ENCODE assay signal across 9 cellular contexts in genomic region chr12:13100882-13101769, GRCh38. TPM values are rescaled to one million over a fixed set of nuclear protein-coding genes. Genes with fewer than 3 reads are reported as not detected.
DNase-seq lines count a peak whose midpoint lies in the region; ATAC-seq, FAIRE-seq and TF ChIP-seq lines count a peak whose summit lies in the region.
"Had no signal": no experiment of that assay in that cellular context is flagged by ENCODE, and none has a peak within 500 bp of the region (broad histone marks: within the 10 kb centered on the region; RNA-seq: fewer than 3 reads in every experiment).

No MANE protein-coding gene starts in this region.

- no peaks in the 10 kb centered on the region for H3K79me2 ChIP-seq in HepG2 (ENCODE audit: insufficient read depth, low read length)

- DNase-seq in AG09309 (ENCODE audit: low read depth), result peak; percentile 74
- peak; percentile 82 for DNase-seq in NCI-H226
- DNase-seq in activated CD4-positive, alpha-beta T cell treated with anti-CD3 and anti-CD28 coated beads, Interleukin-2, amount 10 ng/mL, durations not matched to agents 7 days and 5 days, result peak; percentile 93
- peak; percentile 81 for DNase-seq in dedifferentiated amniotic fluid mesenchymal stem cell (ENCODE audit: extremely low spot score)
- peak; percentile 47 for DNase-seq in HepG2 (ENCODE audit: low spot score)
- DNase-seq in stimulated activated CD4-positive, alpha-beta T cell treated with anti-CD3 and anti-CD28 coated beads, Interleukin-2, amount 100 ng/mL, for 48 hours, result peak; percentile 75 to 78

- FAIRE-seq in HepG2 (lab: Jason Lieb, UNC), result no peak

- no peaks in the 10 kb centered on the region for H3K36me3 Mint-ChIP-seq in activated CD4-positive, alpha-beta T cell treated with anti-CD3 and anti-CD28 coated beads, Interleukin-2, amount 10 ng/mL, durations not matched to agents 7 days and 5 days (ENCODE audit: low read depth)

- H3K4me2 ChIP-seq in HepG2 (ENCODE audit: low read depth, low read length), result peak overlapping the region; percentile 81

- 29% methylated on average over 14 of the region's 79 CpGs for WGBS in HepG2 (ENCODE audit: low lambda C conversion rate)

- intact Hi-C loops in HepG2 (cut with micrococcal nuclease; ENCODE audit: unreplicated experiment), result loop anchor here (5.0 to 10.0 kb wide), 2 partner anchors 99 to 176 kb away; partner anchors contain the start of gene HEBP1

- peak overlapping the region; percentile 86 for H3K27ac Mint-ChIP-seq in activated CD4-positive, alpha-beta T cell treated with anti-CD3 and anti-CD28 coated beads, Interleukin-2, amount 10 ng/mL, durations not matched to agents 7 days and 5 days

- ATAC-seq in GM18870 (IDR thresholded peaks at IDR 0.05; ENCODE audit: unreplicated experiment) (peak; percentile 63), HG03135 (IDR thresholded peaks at IDR 0.05; ENCODE audit: unreplicated experiment) (peak; percentile 75), HepG2 (peak; percentile 90)

- peaks cover 56% of the 10 kb centered on the region for H3K4me1 Mint-ChIP-seq in activated CD4-positive, alpha-beta T cell treated with anti-CD3 and anti-CD28 coated beads, Interleukin-2, amount 10 ng/mL, durations not matched to agents 7 days and 5 days

- H3K27me3 Mint-ChIP-seq in activated CD4-positive, alpha-beta T cell treated with anti-CD3 and anti-CD28 coated beads, Interleukin-2, amount 10 ng/mL, durations not matched to agents 7 days and 5 days, result no peaks in the 10 kb centered on the region

- CTCF ChIA-PET in activated CD4-positive, alpha-beta T cell treated with anti-CD3 and anti-CD28 coated beads, Interleukin-2, amount 10 ng/mL, durations not matched to agents 7 days and 5 days (lab: Charles Lee), result interaction anchor here (1.0 to 2.5 kb wide), 4 partner anchors 14 to 111 kb away, joined by 3 to 17 read pairs (median 8); no protein-coding TSS in a partner anchor
- CTCF ChIA-PET in HepG2 (lab: Yijun Ruan, JAX; ENCODE audit: low intra/inter-chr PET ratio, low total read pairs), result interaction anchor here (1.7 kb wide), 1 partner anchor 111 kb away, joined by 5 read pairs; no protein-coding TSS in a partner anchor

- TF ChIP-seq EP300 in HepG2 (IDR thresholded peaks at IDR 0.05; ENCODE audit: low read depth in 2 of 2, low read length in 2 of 2), result no peak
- TF ChIP-seq EP300 in HepG2 (CRISPR knock-in tag; IDR thresholded peaks at IDR 0.05; ENCODE audit: borderline replicate concordance), result no peak

- no peaks in the 10 kb centered on the region for H3K9me3 ChIP-seq in HepG2 (ENCODE audit: low read length)

- in situ Hi-C loops in HepG2 (cut with HindIII; ENCODE audit: extremely low pct_ligation_motif_present, low pct_unique_long_range_greater_than_20kb), result no loop called here

- POLR2A ChIA-PET in activated CD4-positive, alpha-beta T cell treated with anti-CD3 and anti-CD28 coated beads, Interleukin-2, amount 10 ng/mL, durations not matched to agents 7 days and 5 days (lab: Charles Lee), result no interaction called here
- POLR2A ChIA-PET in HepG2 (lab: Yijun Ruan, JAX), result no interaction called here

- no peak overlapping the region for H2AFZ ChIP-seq in HepG2 (ENCODE audit: low read length)

- H3K36me3 ChIP-seq in HepG2 (replicated peaks in 1 of 2; ENCODE audit: control insufficient read depth in 1 of 2, insufficient read depth in 2 of 2, low read length in 2 of 2), result no peaks in the 10 kb centered on the region

- peak overlapping the region; percentile 72 for H3K9ac ChIP-seq in HepG2 (ENCODE audit: insufficient read depth, low read depth, low read length)

- no TSS peak for BruUV-seq in HepG2 (replicated peaks; lab: Mats Ljungman, UMichigan)

- H3K27me3 ChIP-seq in HepG2 (ENCODE audit: control insufficient read depth in 1 of 2, insufficient read depth in 2 of 2, low read length in 2 of 2), result peaks cover 0 to 42% of the 10 kb centered on the region in 2 experiments; a peak in 3 of 5 replicates

- no peak overlapping the region for H3K27ac ChIP-seq in HepG2 (ENCODE audit: extremely low read length, insufficient read depth, low read length)

- H3K4me1 ChIP-seq in HepG2 (ENCODE audit: insufficient read depth, low read length), result peaks cover 40% of the 10 kb centered on the region

- TF ChIP-seq POLR2A in HepG2 (IDR thresholded peaks at IDR 0.05; ENCODE audit: insufficient read depth in 1 of 2, low read depth in 2 of 2, low read length in 2 of 2), result no peak

- 0 out of 2 replicates have a peak, but pooled peaks have one; percentile 19 for TF ChIP-seq RAD21 in HepG2 (CRISPR knock-in tag; IDR thresholded peaks at IDR 0.05)

- no peaks in the 10 kb centered on the region for H4K20me1 ChIP-seq in HepG2 (ENCODE audit: insufficient read depth, low read length)

- TF ChIP-seq CTCF in AG09309 (IDR thresholded peaks at IDR 0.05; ENCODE audit: control insufficient read depth, insufficient read depth, low read depth, low read length, missing control alignments) (no peak), HepG2 (CRISPR knock-in tag; IDR thresholded peaks at IDR 0.05) (no peak)

- H3K4me3 ChIP-seq in AG09309 (ENCODE audit: control insufficient read depth, low read depth, low read length), result peak overlapping the region; percentile 37
- H3K4me3 ChIP-seq in HepG2 (replicated peaks in 1 of 3; ENCODE audit: insufficient read depth in 1 of 3, low read depth in 2 of 3, low read length in 3 of 3), result peak overlapping the region; percentile 63 to 82 (median 69)

- peak overlapping the region; percentile 72 for H3K4me3 Mint-ChIP-seq in activated CD4-positive, alpha-beta T cell treated with anti-CD3 and anti-CD28 coated beads, Interleukin-2, amount 10 ng/mL, durations not matched to agents 7 days and 5 days

- no peaks in the 10 kb centered on the region for H3K9me3 Mint-ChIP-seq in activated CD4-positive, alpha-beta T cell treated with anti-CD3 and anti-CD28 coated beads, Interleukin-2, amount 10 ng/mL, durations not matched to agents 7 days and 5 days

TF ChIP-seq in HepG2, 621 proteins besides CTCF, POLR2A, EP300 and RAD21 (continues in another document):
- TF ChIP-seq SP4 (CRISPR knock-in tag; IDR thresholded peaks at IDR 0.05) (peak; percentile 39; the same call in 1 of the 2 replicates), CREM (IDR thresholded peaks at IDR 0.05) (no peak), CREM (CRISPR knock-in tag; IDR thresholded peaks at IDR 0.05) (no peak), ZNF296 (CRISPR knock-in tag; conservative IDR thresholded peaks at IDR 0.05) (no peak), PAWR (CRISPR knock-in tag; IDR thresholded peaks at IDR 0.05; ENCODE audit: borderline replicate concordance) (no peak), RBM39 (IDR thresholded peaks at IDR 0.05; ENCODE audit: low read depth, low read length, poor library complexity, severe bottlenecking) (no peak), AGO2 (optimal IDR thresholded peaks at IDR 0.05; ENCODE audit: low read depth, low read length) (no peak)

RNA-seq across cellular contexts. Expression of gene GSG1, which starts 2.3 kb away (rescaled TPM):
- total RNA-seq in activated CD4-positive, alpha-beta T cell treated with anti-CD3 and anti-CD28 coated beads, Interleukin-2, amount 10 ng/mL, durations not matched to agents 7 days and 5 days, result not detected
- total RNA-seq in HepG2 (2016; rRNA removed; fragmentation: Illumina TruSeq; extraction: Trizol), result not detected in 2 replicates
- total RNA-seq in HepG2 (2016; cell fraction: cytosol; rRNA removed; fragmentation: Illumina TruSeq; extraction: Trizol; ENCODE audit: low read depth), result not detected in 2 replicates
- not detected in 2 replicates for total RNA-seq in HepG2 (2016; cell fraction: insoluble cytoplasmic fraction; rRNA removed; fragmentation: Illumina TruSeq; extraction: Trizol)
- total RNA-seq in HepG2 (2016; cell fraction: membrane; rRNA removed; fragmentation: Illumina TruSeq; extraction: Trizol), result not detected in 2 replicates
- not detected in 2 replicates for total RNA-seq in HepG2 (2016; cell fraction: nucleus; rRNA removed; fragmentation: Illumina TruSeq; extraction: Trizol)
- polyA plus RNA-seq in HepG2 (2011; rRNA removed), result not detected in 2 replicates
- not detected in 2 replicates for polyA plus RNA-seq in HepG2 (2011; cell fraction: cytosol; rRNA removed)
- polyA plus RNA-seq in HepG2 (2011; cell fraction: nucleus; rRNA removed), result not detected in 2 replicates
- polyA plus RNA-seq in HepG2 (2012), result not detected in 2 replicates
- polyA plus RNA-seq in HepG2 (2016; cell fraction: cytosol; fragmentation: Illumina TruSeq; extraction: Trizol; ENCODE audit: low read depth), result not detected in 2 replicates
- polyA plus RNA-seq in HepG2 (2016; cell fraction: insoluble cytoplasmic fraction; fragmentation: Illumina TruSeq; extraction: Trizol; ENCODE audit: low read depth), result not detected in 2 replicates
- polyA plus RNA-seq in HepG2 (2016; cell fraction: membrane; fragmentation: Illumina TruSeq; extraction: Trizol; ENCODE audit: low read depth), result not detected in 2 replicates
- polyA plus RNA-seq in HepG2 (2016; cell fraction: nucleus; fragmentation: Illumina TruSeq; extraction: Trizol; ENCODE audit: insufficient read depth, low read depth), result not detected in 2 replicates
- 0.26 TPM in 1 of 2 replicates, not detected in the other for polyA minus RNA-seq in HepG2 (2011; rRNA and poly(A)+ RNA removed; ENCODE audit: low replicate concordance)
- not detected in 2 replicates for polyA minus RNA-seq in HepG2 (2011; cell fraction: cytosol; rRNA and poly(A)+ RNA removed)
- not detected in 2 replicates for polyA minus RNA-seq in HepG2 (2011; cell fraction: nucleus; rRNA and poly(A)+ RNA removed)
- total RNA-seq: T-helper 2 cell treated with Interferon-gamma antibody and Interleukin-4, amounts not matched to agents 100 ng/mL and 5 ng/mL, for 36 hours had no signal

RNA-seq across cellular contexts. Expression of gene FAM234B, which starts 56.9 kb away (rescaled TPM):
- total RNA-seq in activated CD4-positive, alpha-beta T cell treated with anti-CD3 and anti-CD28 coated beads, Interleukin-2, amount 10 ng/mL, durations not matched to agents 7 days and 5 days, result 1 to 10 TPM; 3.9 to 4.4 TPM
- total RNA-seq in HepG2 (2016; rRNA removed; fragmentation: Illumina TruSeq; extraction: Trizol), result 4.2 and 7.8 TPM in 2 replicates
- 0.81 and 1.1 TPM in 2 replicates for total RNA-seq in HepG2 (2016; cell fraction: cytosol; rRNA removed; fragmentation: Illumina TruSeq; extraction: Trizol; ENCODE audit: low read depth)
- 4.7 and 7.7 TPM in 2 replicates for total RNA-seq in HepG2 (2016; cell fraction: insoluble cytoplasmic fraction; rRNA removed; fragmentation: Illumina TruSeq; extraction: Trizol)
- 2.1 and 2.3 TPM in 2 replicates for total RNA-seq in HepG2 (2016; cell fraction: membrane; rRNA removed; fragmentation: Illumina TruSeq; extraction: Trizol)
- 7.5 and 9.0 TPM in 2 replicates for total RNA-seq in HepG2 (2016; cell fraction: nucleus; rRNA removed; fragmentation: Illumina TruSeq; extraction: Trizol)
- polyA plus RNA-seq in HepG2 (2011; rRNA removed), result 10.3 and 13.8 TPM in 2 replicates
- polyA plus RNA-seq in HepG2 (2011; cell fraction: cytosol; rRNA removed), result 8.2 and 8.5 TPM in 2 replicates
- polyA plus RNA-seq in HepG2 (2011; cell fraction: nucleus; rRNA removed), result 5.0 and 5.6 TPM in 2 replicates
- 6.4 and 6.6 TPM in 2 replicates for polyA plus RNA-seq in HepG2 (2012)
- polyA plus RNA-seq in HepG2 (2016; cell fraction: cytosol; fragmentation: Illumina TruSeq; extraction: Trizol; ENCODE audit: low read depth), result 0.17 and 0.25 TPM in 2 replicates
- polyA plus RNA-seq in HepG2 (2016; cell fraction: insoluble cytoplasmic fraction; fragmentation: Illumina TruSeq; extraction: Trizol; ENCODE audit: low read depth), result 1.9 and 2.1 TPM in 2 replicates
- polyA plus RNA-seq in HepG2 (2016; cell fraction: membrane; fragmentation: Illumina TruSeq; extraction: Trizol; ENCODE audit: low read depth), result 0.42 and 0.52 TPM in 2 replicates
- 5.1 and 6.7 TPM in 2 replicates for polyA plus RNA-seq in HepG2 (2016; cell fraction: nucleus; fragmentation: Illumina TruSeq; extraction: Trizol; ENCODE audit: insufficient read depth, low read depth)
- 17.2 and 40.0 TPM in 2 replicates for polyA minus RNA-seq in HepG2 (2011; rRNA and poly(A)+ RNA removed; ENCODE audit: low replicate concordance)
- 14.2 and 15.6 TPM in 2 replicates for polyA minus RNA-seq in HepG2 (2011; cell fraction: cytosol; rRNA and poly(A)+ RNA removed)
- 15.6 and 20.3 TPM in 2 replicates for polyA minus RNA-seq in HepG2 (2011; cell fraction: nucleus; rRNA and poly(A)+ RNA removed)
